ENCODE assay signal across 2 cellular contexts in the genomic region with DNA sequence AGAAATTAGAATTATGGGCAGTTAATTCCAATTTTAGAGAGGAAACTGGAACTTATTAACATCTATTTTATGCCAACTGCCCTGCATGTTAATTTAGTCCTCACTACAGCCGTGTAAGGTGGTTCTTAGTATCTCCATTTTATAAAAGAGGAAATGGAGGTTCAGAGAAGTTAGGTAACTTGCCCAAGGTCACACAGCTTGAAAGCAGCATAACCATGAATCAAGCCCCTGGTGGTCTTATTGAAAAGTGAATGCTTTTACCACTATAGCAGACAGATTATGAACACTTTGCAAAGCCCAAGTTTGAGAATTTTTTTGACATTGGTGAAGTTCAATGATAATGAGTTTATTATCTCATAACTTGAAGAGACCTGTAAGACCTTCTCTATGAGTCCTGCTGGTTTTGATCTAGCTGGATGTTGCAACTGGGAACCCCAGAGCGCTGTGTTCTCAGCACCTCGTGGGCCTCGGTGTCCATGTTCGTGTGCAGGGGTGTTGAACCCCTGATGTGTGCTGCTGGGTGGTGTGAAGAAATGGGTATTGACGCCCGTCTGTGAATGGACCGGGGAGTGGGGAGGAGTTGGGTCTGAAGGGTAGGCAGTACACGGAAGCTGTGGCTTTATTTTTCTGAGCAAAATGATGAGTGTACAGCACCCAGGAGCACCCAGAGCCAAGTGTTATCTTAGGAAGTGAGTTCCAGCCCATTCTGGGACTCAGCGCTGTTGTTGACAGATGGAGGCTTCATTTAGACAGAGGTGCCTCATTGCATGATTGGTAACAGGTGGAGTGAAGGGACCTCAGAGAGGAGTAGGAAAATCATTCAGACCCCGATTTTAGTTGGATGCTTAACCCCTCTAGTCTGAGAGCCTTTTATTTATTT.
TF ChIP-seq lines count a peak whose summit lies in the region.

No MANE protein-coding gene starts in this region.

TF ChIP-seq in HEK293, 187 proteins besides CTCF, POLR2A, EP300 and RAD21:
- TF ChIP-seq ZFP3 (tag by site-specific recombination; IDR thresholded peaks at IDR 0.05; ENCODE audit: low read depth) = no peak
- TF ChIP-seq SETDB1 (IDR thresholded peaks at IDR 0.05; ENCODE audit: insufficient read length, low read length) = no peak
- peak; percentile 47; the same call in 1 of the 2 replicates for TF ChIP-seq ZNF768 (tag by site-specific recombination; IDR thresholded peaks at IDR 0.05)

TF ChIP-seq in H1, 55 proteins besides CTCF, POLR2A, EP300 and RAD21:
- TF ChIP-seq FOSL1 (IDR thresholded peaks at IDR 0.05; ENCODE audit: insufficient read depth, low read depth, low read length) = no peak
- peak; percentile 95 for TF ChIP-seq KDM1A (IDR thresholded peaks at IDR 0.05; ENCODE audit: borderline replicate concordance, low read length)
- peak in 1 of 2 experiments; percentile 85; a peak in 1 of 4 replicates for TF ChIP-seq HDAC2 (IDR thresholded peaks at IDR 0.05; ENCODE audit: borderline replicate concordance in 1 of 2, low read depth in 2 of 2, low read length in 2 of 2)
